ENCODE assay signal across 9 cellular contexts in the genomic region with DNA sequence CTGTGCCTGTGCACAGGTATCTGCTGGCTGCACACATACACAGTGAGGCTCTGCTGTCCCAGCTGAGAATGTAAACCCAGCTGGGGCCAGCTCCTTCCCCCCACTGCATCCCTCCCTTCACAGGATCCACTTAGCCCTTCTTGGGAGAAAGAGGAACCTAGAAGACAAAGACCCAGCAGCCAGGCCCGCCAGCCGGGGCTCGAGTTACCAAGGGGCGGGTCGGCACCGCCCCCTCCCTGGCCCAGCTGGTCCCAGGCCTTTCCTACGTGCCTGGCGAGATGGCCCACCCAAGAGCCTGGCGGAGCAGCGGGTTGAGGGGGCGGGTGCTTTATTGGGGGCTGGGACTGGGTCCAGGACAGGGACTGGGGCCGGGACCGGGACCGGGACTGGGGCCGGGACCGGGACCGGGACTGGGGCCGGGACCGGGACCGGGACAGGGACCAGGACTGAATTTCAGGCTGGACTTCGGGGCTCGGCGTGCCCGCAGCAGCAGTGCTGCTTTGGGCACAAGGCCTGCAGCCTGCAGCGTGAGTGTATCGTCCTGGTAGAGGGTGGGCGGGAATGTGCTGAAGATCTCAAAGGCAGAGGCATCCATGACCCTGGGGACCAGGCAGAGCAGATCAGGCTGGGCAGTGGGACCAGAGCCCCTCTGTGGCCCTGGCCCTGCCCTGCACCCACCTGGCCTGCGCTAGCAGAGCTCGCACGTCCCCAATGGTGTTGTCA. TPM values are rescaled to one million over a fixed set of nuclear protein-coding genes. Genes with fewer than 3 reads are reported as not detected.
DNase-seq lines count a peak whose midpoint lies in the region; ATAC-seq and TF ChIP-seq lines count a peak whose summit lies in the region.
"Had no signal": no experiment of that assay in that cellular context is flagged by ENCODE, and none has a peak within 500 bp of the region (broad histone marks: within the 10 kb centered on the region; RNA-seq: fewer than 3 reads in every experiment).

No MANE protein-coding gene starts in this region.

- H2AFZ ChIP-seq in SU-DHL-6 (ENCODE audit: low read depth, low read length, severe bottlenecking) = no peak overlapping the region

- no peaks in the 10 kb centered on the region; the same call in 1 of the 2 replicates for H4K20me1 ChIP-seq in SU-DHL-6 (ENCODE audit: low read depth, low read length)

- H3K4me3 ChIP-seq in SU-DHL-6 (ENCODE audit: insufficient read depth, low read length, poor library complexity, severe bottlenecking) = no peak overlapping the region
- peak overlapping the region; percentile 81 for H3K4me3 ChIP-seq in fibroblast of the aortic adventitia (ENCODE audit: low read depth, low read length)
- H3K4me3 ChIP-seq in skin epidermis = peak overlapping the region in 4 of 7 experiments; percentile 61 to 85 (median 77)
- no peak overlapping the region for H3K4me3 ChIP-seq in body of pancreas

- TF ChIP-seq CTCF in SU-DHL-6 (IDR thresholded peaks at IDR 0.05; ENCODE audit: insufficient read depth, low read length, poor library complexity, severe bottlenecking) (no peak), fibroblast of the aortic adventitia (IDR thresholded peaks at IDR 0.05; ENCODE audit: insufficient read depth, low read length) (no peak), body of pancreas (IDR thresholded peaks at IDR 0.05) (no peak)

- H3K9me3 ChIP-seq in SU-DHL-6 (ENCODE audit: insufficient read depth, low read length) (no peaks in the 10 kb centered on the region), body of pancreas (no peaks in the 10 kb centered on the region)

- peaks cover 4% of the 10 kb centered on the region; the same call in 1 of the 2 replicates for H3K79me2 ChIP-seq in SU-DHL-6 (ENCODE audit: insufficient read depth, low read length)

- H3K4me2 ChIP-seq in SU-DHL-6 (ENCODE audit: low read depth, low read length, poor library complexity, severe bottlenecking) = no peak overlapping the region

- DNase-seq in NCI-H1417 (lab: John Stamatoyannopoulos, UW) (peak in 2 of 3 experiments; percentile 8 to 12), NCI-H1417 treated with DMSO at 0.1 percent for 48 hours (lab: John Stamatoyannopoulos, UW) (no peak), fibroblast of the aortic adventitia (ENCODE audit: low read depth) (peak; percentile 43), body of pancreas (no peak)
- no peak for DNase-seq in NK-92 treated with Interleukin-12 subunit alpha and Interleukin-12 subunit beta, amount 100 ng/mL, for 24 hours (lab: John Stamatoyannopoulos, UW)

- TF ChIP-seq POLR2A in body of pancreas (IDR thresholded peaks at IDR 0.05) = no peak

- ATAC-seq in body of pancreas = no peak
- no peak for ATAC-seq in activated CD4-positive, CD25-positive, alpha-beta regulatory T cell treated with anti-CD3 and anti-CD28 coated beads, Interleukin-2, amount 50 U/mL, for 24 hours

- H3K9me2 ChIP-seq in SU-DHL-6 (replicated peaks; ENCODE audit: insufficient read depth, low read length) = no peaks in the 10 kb centered on the region

- intact Hi-C loops in body of pancreas (cut with DNase I) = no loop called here

- 77 to 84% methylated on average over 24 to 28 of the region's 30 CpGs for WGBS in body of pancreas, 2 donors

- H3K27ac ChIP-seq in SU-DHL-6 (ENCODE audit: low read depth, low read length) = peak overlapping the region; percentile 36; the same call in 1 of the 2 replicates
- peak overlapping the region in 16 of 21 experiments; percentile 3 to 98 (median 94) for H3K27ac ChIP-seq in skin epidermis
- H3K27ac ChIP-seq in body of pancreas = peak overlapping the region in 1 of 4 donors; percentile 1
- H3K27ac ChIP-seq: VCaP had no signal

- H3K9ac ChIP-seq in SU-DHL-6 (ENCODE audit: low read length) = no peak overlapping the region

- no peaks in the 10 kb centered on the region for H3K36me3 ChIP-seq in SU-DHL-6 (ENCODE audit: low read length)
- H3K36me3 ChIP-seq in body of pancreas (replicated peaks in 1 of 2; ENCODE audit: insufficient read depth in 1 of 2, low read depth in 2 of 2) = no peaks in the 10 kb centered on the region

- H3K4me1 ChIP-seq in body of pancreas = peaks cover 58% of the 10 kb centered on the region

- H3K27me3 ChIP-seq in SU-DHL-6 (ENCODE audit: low read length) = no peaks in the 10 kb centered on the region
- H3K27me3 ChIP-seq in body of pancreas = no peaks in the 10 kb centered on the region

- H3F3A ChIP-seq in SU-DHL-6 (ENCODE audit: insufficient read depth) = peaks cover 31% of the 10 kb centered on the region

RNA-seq across cellular contexts. Expression of gene SH3BGRL3, which starts 2.2 kb away (rescaled TPM):
- total RNA-seq in fibroblast of the aortic adventitia (ENCODE audit: low replicate concordance) = 18.1 and 114 TPM in 2 replicates
- 10 to 100 TPM; 38.2 to 43.1 TPM for total RNA-seq in body of pancreas

RNA-seq across cellular contexts. Expression of gene UBXN11, which starts 24.3 kb away (rescaled TPM):
- 5.2 and 8.9 TPM in 2 replicates for total RNA-seq in fibroblast of the aortic adventitia (ENCODE audit: low replicate concordance)
- total RNA-seq in body of pancreas = 10 to 100 TPM; 12.2 to 14.8 TPM

RNA-seq across cellular contexts. Expression of gene CD52, which starts 35.6 kb away (rescaled TPM):
- not detected in 2 replicates for total RNA-seq in fibroblast of the aortic adventitia (ENCODE audit: low replicate concordance)
- not detected for total RNA-seq in body of pancreas

RNA-seq across cellular contexts. Expression of gene CEP85, which starts 48.1 kb away (rescaled TPM):
- 5.6 and 12.9 TPM in 2 replicates for total RNA-seq in fibroblast of the aortic adventitia (ENCODE audit: low replicate concordance)
- total RNA-seq in body of pancreas = 1 to 10 TPM; 6.2 to 6.9 TPM

Comparison
In these comparisons a context has a peak if more than half of its experiments do, and no peak if none do; other contexts are left out.
1. DNase-seq: peak in NCI-H1417 (2 of 3) and fibroblast of the aortic adventitia (single experiment); none in NCI-H1417 treated with DMSO at 0.1 percent for 48 hours (single experiment), body of pancreas (0 of 4) and NK-92 treated with Interleukin-12 subunit alpha and Interleukin-12 subunit beta, amount 100 ng/mL, for 24 hours (single experiment).
2. H3K4me3 ChIP-seq: peak in fibroblast of the aortic adventitia (single experiment) and skin epidermis (4 of 7); none in SU-DHL-6 (single experiment) and body of pancreas (0 of 2).